ENCODE assay signal across 9 cellular contexts in the genomic region with DNA sequence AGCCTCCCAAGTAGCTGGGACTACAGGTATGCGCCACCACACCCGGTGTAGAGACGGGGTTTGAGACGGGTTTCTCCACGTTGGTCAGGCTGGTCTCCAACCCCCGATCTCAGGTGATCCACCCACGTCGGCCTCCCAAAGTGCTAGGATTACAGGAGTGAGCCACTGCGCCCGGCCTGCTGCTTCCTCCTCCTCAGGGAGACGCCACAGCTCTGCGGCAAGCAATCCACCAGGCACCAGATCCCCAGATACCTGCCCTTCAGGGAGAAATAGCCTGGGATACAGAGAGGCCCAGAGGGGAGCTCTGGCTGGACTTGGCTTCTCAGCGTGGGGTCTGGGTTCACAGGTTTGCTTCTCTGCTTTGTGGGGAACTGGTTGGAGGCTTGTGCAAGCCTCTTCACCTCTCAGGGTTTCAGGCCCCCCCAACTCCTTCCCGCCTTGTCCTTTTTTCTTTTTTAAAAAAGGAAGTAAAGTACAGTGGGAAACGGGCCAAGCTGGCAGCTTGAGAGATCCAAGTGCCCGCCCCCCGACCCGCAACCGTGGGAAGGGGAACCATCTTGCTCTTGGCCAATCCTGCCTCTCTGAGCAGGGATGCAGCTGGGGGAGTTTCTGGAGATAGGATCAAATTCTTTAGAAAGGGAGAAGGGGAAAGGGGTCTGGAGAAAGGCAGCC. TPM values are rescaled to one million over a fixed set of nuclear protein-coding genes. Genes with fewer than 3 reads are reported as not detected.
DNase-seq lines count a peak whose midpoint lies in the region; ATAC-seq and TF ChIP-seq lines count a peak whose summit lies in the region.
"Had no signal": no experiment of that assay in that cellular context is flagged by ENCODE, and none has a peak within 500 bp of the region (broad histone marks: within the 10 kb centered on the region; RNA-seq: fewer than 3 reads in every experiment).

No MANE protein-coding gene starts in this region.

- H3K79me2 ChIP-seq in Karpas-422 (ENCODE audit: low read length) = no peaks in the 10 kb centered on the region

- no peak overlapping the region for H3K4me3 ChIP-seq in CD4-positive, alpha-beta memory T cell (ENCODE audit: low read length in 2 of 2)
- H3K4me3 ChIP-seq in Karpas-422 (ENCODE audit: low read length) = no peak overlapping the region

- H3K27me3 ChIP-seq in CD4-positive, alpha-beta memory T cell (ENCODE audit: insufficient read depth, low read length) = no peaks in the 10 kb centered on the region
- no peaks in the 10 kb centered on the region for H3K27me3 ChIP-seq in Karpas-422 (ENCODE audit: low read length)

- TF ChIP-seq CTCF in nephron (IDR thresholded peaks at IDR 0.05; ENCODE audit: unreplicated experiment in 3 of 3) = no peak

- intact Hi-C loops in CD4-positive, alpha-beta memory T cell (cut with micrococcal nuclease) = loop anchor here (2.0 kb wide), 1 partner anchor 71 kb away; the partner anchor contains the start of gene UBE2O

- POLR2A ChIA-PET in CD4-positive, alpha-beta memory T cell (lab: Charles Lee; ENCODE audit: partially characterized antibody) = interaction anchor here (5.3 kb wide), 1 partner anchor 29 kb away, joined by 61 read pairs; the partner anchor contains the start of gene PRPSAP1

- H4K20me1 ChIP-seq in Karpas-422 (ENCODE audit: insufficient read depth, low read depth, low read length) = peaks cover 5% of the 10 kb centered on the region; the same call in 1 of the 2 replicates

- no peak for DNase-seq in CD4-positive, alpha-beta memory T cell
- DNase-seq in Karpas-422 (peak; percentile 37), caudate nucleus (lab: John Stamatoyannopoulos, UW) (peak in 1 of 61 donors; percentile 8)
- DNase-seq in activated CD4-positive, alpha-beta T cell treated with anti-CD3 and anti-CD28 coated beads, Interleukin-2, amount 50 U/mL, for 4 hours = no peak
- DNase-seq: GDM1 had no signal

- no peak overlapping the region for H3K9ac ChIP-seq in Karpas-422 (ENCODE audit: low read length)

- H3K9me3 Mint-ChIP-seq in CD4-positive, alpha-beta memory T cell = no peaks in the 10 kb centered on the region
- H3K9me3 Mint-ChIP-seq in nephron = no peaks in the 10 kb centered on the region

- no peak overlapping the region for H2AFZ ChIP-seq in Karpas-422 (ENCODE audit: low read length)

- H3K9me2 ChIP-seq in Karpas-422 (replicated peaks; ENCODE audit: insufficient read depth, low read length) = no peaks in the 10 kb centered on the region

- H3K4me1 ChIP-seq in CD4-positive, alpha-beta memory T cell (ENCODE audit: insufficient read depth, low read length) = peaks cover 20% of the 10 kb centered on the region
- peaks cover 32% of the 10 kb centered on the region for H3K4me1 ChIP-seq in Karpas-422 (ENCODE audit: low read length)

- H3K27me3 Mint-ChIP-seq in CD4-positive, alpha-beta memory T cell = no peaks in the 10 kb centered on the region
- peaks cover 40% of the 10 kb centered on the region for H3K27me3 Mint-ChIP-seq in nephron (ENCODE audit: low read depth)

- ATAC-seq in HG02938 (IDR thresholded peaks at IDR 0.05; ENCODE audit: unreplicated experiment) (no peak), GM21515 (IDR thresholded peaks at IDR 0.05; ENCODE audit: unreplicated experiment) (no peak), GM19328 (IDR thresholded peaks at IDR 0.05; ENCODE audit: unreplicated experiment) (no peak)

- no peaks in the 10 kb centered on the region for H3K9me3 ChIP-seq in CD4-positive, alpha-beta memory T cell (ENCODE audit: control insufficient read depth in 1 of 2, low read length in 2 of 2)
- H3K9me3 ChIP-seq in Karpas-422 (ENCODE audit: low read length) = no peaks in the 10 kb centered on the region

- no peak overlapping the region for H3K4me2 ChIP-seq in Karpas-422 (ENCODE audit: low read depth, low read length, poor library complexity, severe bottlenecking)

- no peaks in the 10 kb centered on the region for H3K36me3 Mint-ChIP-seq in CD4-positive, alpha-beta memory T cell
- H3K36me3 Mint-ChIP-seq in nephron (ENCODE audit: low read depth) = peaks cover 8% of the 10 kb centered on the region

- no peak overlapping the region for H3K27ac Mint-ChIP-seq in CD4-positive, alpha-beta memory T cell
- peak overlapping the region in 2 of 3 experiments; percentile 35 to 53 for H3K27ac Mint-ChIP-seq in nephron

- CTCF ChIA-PET in CD4-positive, alpha-beta memory T cell (lab: Charles Lee; ENCODE audit: partially characterized antibody) = interaction anchor here (0.7 kb wide), 1 partner anchor 9 kb away, joined by 3 read pairs; no protein-coding TSS in a partner anchor

- H3K27ac ChIP-seq in CD4-positive, alpha-beta memory T cell (ENCODE audit: low read depth, low read length) = no peak overlapping the region
- no peak overlapping the region for H3K27ac ChIP-seq in Karpas-422 (ENCODE audit: low read length)
- H3K27ac ChIP-seq in caudate nucleus (ENCODE audit: low read depth, low read length) = peak overlapping the region; percentile 21

- H3K4me3 Mint-ChIP-seq in CD4-positive, alpha-beta memory T cell = peak overlapping the region in 5 of 8 donors; percentile 4 to 39 (median 25)
- peak overlapping the region; percentile 73 to 93 (median 78) for H3K4me3 Mint-ChIP-seq in nephron

- peaks cover 3 to 11% (median 7%) of the 10 kb centered on the region in 4 donors for H3K4me1 Mint-ChIP-seq in CD4-positive, alpha-beta memory T cell
- H3K4me1 Mint-ChIP-seq in nephron = peaks cover 26% of the 10 kb centered on the region

- no peaks in the 10 kb centered on the region for H3K36me3 ChIP-seq in CD4-positive, alpha-beta memory T cell (ENCODE audit: insufficient read depth, low read length)
- H3K36me3 ChIP-seq in Karpas-422 (ENCODE audit: insufficient read depth, low read length) = no peaks in the 10 kb centered on the region

RNA-seq across cellular contexts. Expression of gene SPHK1, which starts 2.6 kb away (rescaled TPM):
- under 1 TPM; 0.67 to 0.70 TPM for total RNA-seq in CD4-positive, alpha-beta memory T cell
- under 1 TPM in 1 of 2 donors, not detected in 1; 0.29 TPM for polyA plus RNA-seq in CD4-positive, alpha-beta memory T cell
- total RNA-seq in Karpas-422 (2014; rRNA removed; shearing (Covaris generic); ENCODE audit: low replicate concordance) = 0.67 and 3.9 TPM in 2 replicates

RNA-seq across cellular contexts. Expression of gene PRPSAP1, which starts 28.1 kb away (rescaled TPM):
- 10 to 100 TPM; 63.4 to 65.8 TPM for total RNA-seq in CD4-positive, alpha-beta memory T cell
- 10 to 100 TPM; 55.2 to 99.1 TPM for polyA plus RNA-seq in CD4-positive, alpha-beta memory T cell
- 27.6 and 41.1 TPM in 2 replicates for total RNA-seq in Karpas-422 (2014; rRNA removed; shearing (Covaris generic); ENCODE audit: low replicate concordance)

Comparison
In these comparisons a context has a peak if more than half of its experiments do, and no peak if none do; other contexts are left out.
1. H3K27ac Mint-ChIP-seq: peak in nephron (2 of 3); none in CD4-positive, alpha-beta memory T cell (0 of 7).